Comparison of ENCODE assay signal across 17 cellular contexts in genomic region chr3:15754047-15754446, GRCh38. TPM values are rescaled to one million over a fixed set of nuclear protein-coding genes. Genes with fewer than 3 reads are reported as not detected.
DNase-seq lines count a peak whose midpoint lies in the region; ATAC-seq and TF ChIP-seq lines count a peak whose summit lies in the region.
"Had no signal": no experiment of that assay in that cellular context is flagged by ENCODE, and none has a peak within 500 bp of the region (broad histone marks: within the 10 kb centered on the region; RNA-seq: fewer than 3 reads in every experiment).

No MANE protein-coding gene starts in this region.

- H3K9me3 ChIP-seq in upper lobe of left lung (no peaks in the 10 kb centered on the region), heart right ventricle (no peaks in the 10 kb centered on the region)
- H3K9me3 ChIP-seq: ascending aorta had no signal

- H3K36me3 ChIP-seq in brain microvascular endothelial cell (replicated peaks) (peaks cover 4% of the 10 kb centered on the region), upper lobe of left lung (peaks cover 0 to 13% (median 0%) of the 10 kb centered on the region in 4 donors), heart right ventricle (peaks cover 0 to 23% (median 0%) of the 10 kb centered on the region in 9 donors)

- peak overlapping the region; percentile 61 for H3K27ac ChIP-seq in brain microvascular endothelial cell
- no peak overlapping the region for H3K27ac ChIP-seq in upper lobe of left lung
- no peak overlapping the region for H3K27ac ChIP-seq in heart right ventricle
- H3K27ac ChIP-seq: ascending aorta had no signal

- no peak for TF ChIP-seq POLR2A in upper lobe of left lung (IDR thresholded peaks at IDR 0.05)

- peaks cover 0 to 9% (median 2%) of the 10 kb centered on the region in 4 donors for H3K4me1 ChIP-seq in upper lobe of left lung
- H3K4me1 ChIP-seq in heart right ventricle: peaks cover 0 to 17% (median 4%) of the 10 kb centered on the region in 9 donors
- H3K4me1 ChIP-seq: ascending aorta had no signal

- no peaks in the 10 kb centered on the region for H3K27me3 ChIP-seq in brain microvascular endothelial cell (replicated peaks)
- no peaks in the 10 kb centered on the region for H3K27me3 ChIP-seq in upper lobe of left lung
- no peaks in the 10 kb centered on the region for H3K27me3 ChIP-seq in heart right ventricle
- H3K27me3 ChIP-seq: ascending aorta had no signal

- in situ Hi-C loops in brain microvascular endothelial cell (cut with HindIII; ENCODE audit: low pct_ligation_motif_present, low sequenced_read_pairs): no loop called here

- no peak for TF ChIP-seq EP300 in upper lobe of left lung (IDR thresholded peaks at IDR 0.05)

- H3K4me3 ChIP-seq in brain microvascular endothelial cell (ENCODE audit: low read depth, low read length) (no peak overlapping the region), upper lobe of left lung (no peak overlapping the region), heart right ventricle (no peak overlapping the region)
- H3K4me3 ChIP-seq: ascending aorta had no signal

- DNase-seq in EH (ENCODE audit: low read depth) (peak; percentile 69), NCI-H460 (ENCODE audit: extremely low read depth, low read depth) (peak; percentile 24), brain microvascular endothelial cell (peak; percentile 59), kidney glomerular epithelial cell (lab: John Stamatoyannopoulos, UW) (peak; percentile 16), SKM-1 treated with dmso at 0.1 percent for 144 hours (lab: John Stamatoyannopoulos, UW; ENCODE audit: unreplicated experiment) (no peak), upper lobe of left lung (no peak), heart right ventricle (no peak)
- DNase-seq: activated CD4-positive, alpha-beta memory T cell treated with anti-CD3 and anti-CD28 coated beads for 36 hours; effector CD4-positive, alpha-beta T cell; KG1; left cardiac atrium; NCI-H1436; NCI-H510A; trophoblast cell had no signal

- ATAC-seq in upper lobe of left lung (ENCODE audit: low FRiP score in 2 of 2): no peak
- ATAC-seq in HG03439 (IDR thresholded peaks at IDR 0.05; ENCODE audit: unreplicated experiment): no peak
- no peak for ATAC-seq in heart right ventricle
- ATAC-seq: activated T-helper 17 cell treated with anti-CD3 and anti-CD28 coated beads, Interleukin-2, amount 50 U/mL, for 72 hours had no signal

- intact Hi-C loops in heart right ventricle (cut with DNase I): no loop called here

- WGBS in upper lobe of left lung, 2 donors: 80 to 86% methylated on average over 2 of the region's 2 CpGs
- 90 to 91% methylated on average over 2 of the region's 2 CpGs for WGBS in heart right ventricle, 2 donors

- TF ChIP-seq CTCF in brain microvascular endothelial cell (IDR thresholded peaks at IDR 0.05; ENCODE audit: low read depth, low read length, missing control alignments): no peak
- TF ChIP-seq CTCF in upper lobe of left lung (IDR thresholded peaks at IDR 0.05): no peak
- no peak for TF ChIP-seq CTCF in heart right ventricle (IDR thresholded peaks at IDR 0.05)

RNA-seq across cellular contexts. Expression of gene ANKRD28, which starts 43.7 kb away (rescaled TPM):
- total RNA-seq in NCI-H460 (2014; rRNA removed; shearing (Covaris generic)): 57.4 and 58.2 TPM in 2 replicates
- 42.6 and 63.9 TPM in 2 replicates for polyA plus RNA-seq in NCI-H460 (2014; cell fraction: nucleus; rRNA removed)
- 100 to 1,000 TPM in 1 of 6 donors, 10 to 100 TPM in 5; 31.6 to 107 (median 55.5) TPM for total RNA-seq in upper lobe of left lung
- 10 to 100 TPM; 21.4 to 30.8 (median 27.2) TPM for total RNA-seq in heart right ventricle
- polyA plus RNA-seq in heart right ventricle: 1 to 10 TPM; 5.9 to 6.0 TPM

Comparison
In these comparisons a context has a peak if more than half of its experiments do, and no peak if none do; other contexts are left out.
1. DNase-seq: peak in EH (single experiment), NCI-H460 (single experiment), brain microvascular endothelial cell (single experiment) and kidney glomerular epithelial cell (single experiment); none in SKM-1 treated with dmso at 0.1 percent for 144 hours (single experiment), upper lobe of left lung (0 of 2) and heart right ventricle (0 of 2).